In genomic region chr22:21866821-21867527, GRCh38 we compare ENCODE assay signal across 7 cellular contexts. TPM values are rescaled to one million over a fixed set of nuclear protein-coding genes. Genes with fewer than 3 reads are reported as not detected.
DNase-seq lines count a peak whose midpoint lies in the region; ATAC-seq and TF ChIP-seq lines count a peak whose summit lies in the region.

No MANE protein-coding gene starts in this region.

- DNase-seq in T-helper 17 cell (peak in 2 of 3 donors; percentile 9 to 13), lung (ENCODE audit: low spot score) (no peak)
- DNase-seq in stimulated activated naive CD8-positive, alpha-beta T cell treated with anti-CD3 and anti-CD28 coated beads, Interleukin-15, amount 100 ng/mL, for 72 hours, result peak; percentile 26 to 30

- peaks cover 0 to 3% of the 10 kb centered on the region in 2 donors for H3K9me3 Mint-ChIP-seq in stimulated activated naive CD8-positive, alpha-beta T cell treated with anti-CD3 and anti-CD28 coated beads, Interleukin-15, amount 100 ng/mL, for 72 hours

- H3K36me3 ChIP-seq in lung (ENCODE audit: control insufficient read depth in 2 of 2, insufficient read depth in 2 of 2, low read length in 2 of 2), result no peaks in the 10 kb centered on the region

- ATAC-seq in GM18861 (IDR thresholded peaks at IDR 0.05; ENCODE audit: unreplicated experiment), result peak; percentile 11
- peak; percentile 22 for ATAC-seq in HG03064 (IDR thresholded peaks at IDR 0.05; ENCODE audit: low read depth, unreplicated experiment)
- ATAC-seq in T-helper 17 cell, result peak; percentile 45
- peak; percentile 42 for ATAC-seq in lung (ENCODE audit: insufficient read depth, low FRiP score)
- peak; percentile 5 for ATAC-seq in stimulated activated naive CD8-positive, alpha-beta T cell treated with anti-CD3 and anti-CD28 coated beads, Interleukin-15, amount 100 ng/mL, for 72 hours
- no peak for ATAC-seq in HG03378 (IDR thresholded peaks at IDR 0.05; ENCODE audit: unreplicated experiment)

- H3K27ac Mint-ChIP-seq in T-helper 17 cell, result peak overlapping the region; percentile 96
- peak overlapping the region; percentile 98 for H3K27ac Mint-ChIP-seq in stimulated activated naive CD8-positive, alpha-beta T cell treated with anti-CD3 and anti-CD28 coated beads, Interleukin-15, amount 100 ng/mL, for 72 hours

- H3K27ac ChIP-seq in cingulate gyrus (ENCODE audit: low read depth, low read length), result peak overlapping the region; percentile 29
- H3K27ac ChIP-seq in lung (ENCODE audit: low read depth in 1 of 2, low read length in 1 of 2), result peak overlapping the region; percentile 89 to 94

- H3K9me3 ChIP-seq in T-helper 17 cell (ENCODE audit: control insufficient read depth, low read length, poor library complexity, severe bottlenecking) (no peaks in the 10 kb centered on the region), lung (ENCODE audit: control insufficient read depth in 2 of 2, insufficient read depth in 1 of 2, low read length in 1 of 2) (no peaks in the 10 kb centered on the region)

- H3K36me3 Mint-ChIP-seq in T-helper 17 cell (ENCODE audit: low read depth), result peaks cover 5% of the 10 kb centered on the region

- peak overlapping the region; percentile 96 for H3K4me3 Mint-ChIP-seq in T-helper 17 cell
- H3K4me3 Mint-ChIP-seq in stimulated activated naive CD8-positive, alpha-beta T cell treated with anti-CD3 and anti-CD28 coated beads, Interleukin-15, amount 100 ng/mL, for 72 hours, result peak overlapping the region; percentile 90 to 92

- WGBS in lung, 2 donors, result 0% methylated on average over 69 to 92 of the region's 92 CpGs

- no peaks in the 10 kb centered on the region for H3K27me3 Mint-ChIP-seq in T-helper 17 cell
- no peaks in the 10 kb centered on the region for H3K27me3 Mint-ChIP-seq in stimulated activated naive CD8-positive, alpha-beta T cell treated with anti-CD3 and anti-CD28 coated beads, Interleukin-15, amount 100 ng/mL, for 72 hours

- TF ChIP-seq CTCF in lung (IDR thresholded peaks at IDR 0.05; ENCODE audit: control extremely low read depth, extremely low read depth), result no peak

- H3K4me1 ChIP-seq in lung (ENCODE audit: control insufficient read depth in 2 of 2, insufficient read depth in 2 of 2, low read length in 2 of 2), result peaks cover 0 to 20% of the 10 kb centered on the region in 2 donors

- no peaks in the 10 kb centered on the region for H3K27me3 ChIP-seq in lung (ENCODE audit: control insufficient read depth, insufficient read depth)

- H3K4me1 Mint-ChIP-seq in T-helper 17 cell, result peaks cover 44% of the 10 kb centered on the region
- peaks cover 51% of the 10 kb centered on the region for H3K4me1 Mint-ChIP-seq in stimulated activated naive CD8-positive, alpha-beta T cell treated with anti-CD3 and anti-CD28 coated beads, Interleukin-15, amount 100 ng/mL, for 72 hours

- peak overlapping the region; percentile 60 for H3K4me3 ChIP-seq in lung

RNA-seq across cellular contexts. Expression of gene MAPK1, which starts 0.5 kb away (rescaled TPM):
- total RNA-seq in T-helper 17 cell (10 to 100 TPM; 74.2 to 84.6 TPM), lung (100 to 1,000 TPM in 1 of 2 donors, 10 to 100 TPM in 1; 73.8 to 154 TPM)
- polyA plus RNA-seq in lung, result 10 to 100 TPM; 16.3 to 34.7 TPM
